Comparison of ENCODE assay signal across 22 cellular contexts in genomic region chr10:1551636-1552338, GRCh38.
A peak's percentile ranks its signal among the peaks of the same experiment; 100 is the strongest.
DNase-seq lines count a peak whose midpoint lies in the region; ATAC-seq and TF ChIP-seq lines count a peak whose summit lies in the region.
"Had no signal": no experiment of that assay in that cellular context is flagged by ENCODE, and none has a peak within 500 bp of the region (broad histone marks: within the 10 kb centered on the region; RNA-seq: fewer than 3 reads in every experiment).

No MANE protein-coding gene starts in this region.

- no peaks in the 10 kb centered on the region for H4K20me1 ChIP-seq in osteoblast (ENCODE audit: insufficient read depth, low read length)

- POLR2A ChIA-PET in CD4-positive, alpha-beta memory T cell (lab: Charles Lee; ENCODE audit: partially characterized antibody), result no interaction called here

- intact Hi-C loops in psoas muscle (cut with DNase I), result no loop called here
- intact Hi-C loops in CD4-positive, alpha-beta memory T cell (cut with micrococcal nuclease), result no loop called here

- H3K4me3 ChIP-seq in H7 (ENCODE audit: insufficient read depth, low read depth, low read length) (no peak overlapping the region), osteoblast (ENCODE audit: insufficient read depth, low read length) (no peak overlapping the region), psoas muscle (no peak overlapping the region)
- no peak overlapping the region for H3K4me3 ChIP-seq in CD4-positive, alpha-beta memory T cell (ENCODE audit: low read length in 2 of 2)
- H3K4me3 ChIP-seq: colonic mucosa, ovary, skin epidermis, testis had no signal

- no peaks in the 10 kb centered on the region for H3K4me1 ChIP-seq in osteoblast (ENCODE audit: insufficient read depth, low read length)
- no peaks in the 10 kb centered on the region for H3K4me1 ChIP-seq in psoas muscle
- no peaks in the 10 kb centered on the region for H3K4me1 ChIP-seq in CD4-positive, alpha-beta memory T cell (ENCODE audit: insufficient read depth, low read length)
- H3K4me1 ChIP-seq: colonic mucosa, testis had no signal

- TF ChIP-seq CTCF in osteoblast (IDR thresholded peaks at IDR 0.05; ENCODE audit: extremely low read depth, low read depth, low read length) (no peak), psoas muscle (IDR thresholded peaks at IDR 0.05) (no peak)

- H3K4me3 Mint-ChIP-seq in CD4-positive, alpha-beta memory T cell, result no peak overlapping the region
- H3K4me3 Mint-ChIP-seq: activated CD4-positive, alpha-beta T cell treated with anti-CD3 and anti-CD28 coated beads, Interleukin-2, amount 10 ng/mL, durations not matched to agents 7 days and 5 days; activated naive CD4-positive, alpha-beta T cell treated with anti-CD3 and anti-CD28 coated beads, Interleukin-2, amount 50 U/mL, for 24 hours; H9 had no signal

- WGBS in psoas muscle, 3 donors, result 53 to 64% (median 54%) methylated on average over 18 of the region's 18 CpGs

- CTCF ChIA-PET in CD4-positive, alpha-beta memory T cell (lab: Charles Lee; ENCODE audit: partially characterized antibody), result no interaction called here

- no peak overlapping the region for H3K27ac Mint-ChIP-seq in CD4-positive, alpha-beta memory T cell
- H3K27ac Mint-ChIP-seq: activated CD4-positive, alpha-beta T cell treated with anti-CD3 and anti-CD28 coated beads, Interleukin-2, amount 10 ng/mL, durations not matched to agents 7 days and 5 days; activated naive CD4-positive, alpha-beta T cell treated with anti-CD3 and anti-CD28 coated beads, Interleukin-2, amount 50 U/mL, for 24 hours; H9 had no signal

- no peaks in the 10 kb centered on the region for H3K36me3 Mint-ChIP-seq in CD4-positive, alpha-beta memory T cell
- H3K36me3 Mint-ChIP-seq: activated naive CD4-positive, alpha-beta T cell treated with anti-CD3 and anti-CD28 coated beads, Interleukin-2, amount 50 U/mL, for 24 hours had no signal

- ATAC-seq in psoas muscle (no peak), HG02885 (IDR thresholded peaks at IDR 0.05; ENCODE audit: poor library complexity, unreplicated experiment) (no peak)
- ATAC-seq: left lobe of liver had no signal

- no peak overlapping the region for H3K27ac ChIP-seq in osteoblast (ENCODE audit: low read depth, low read length)
- no peak overlapping the region for H3K27ac ChIP-seq in psoas muscle
- no peak overlapping the region for H3K27ac ChIP-seq in CD4-positive, alpha-beta memory T cell (ENCODE audit: low read depth, low read length)
- H3K27ac ChIP-seq: colonic mucosa, ovary, skin epidermis, testis had no signal

- H3K9me3 Mint-ChIP-seq in CD4-positive, alpha-beta memory T cell, result peaks cover 0 to 4% (median 0%) of the 10 kb centered on the region in 8 donors
- H3K9me3 Mint-ChIP-seq: activated naive CD4-positive, alpha-beta T cell treated with anti-CD3 and anti-CD28 coated beads, Interleukin-2, amount 50 U/mL, for 24 hours had no signal

- peaks cover 0 to 6% (median 2%) of the 10 kb centered on the region in 4 donors for H3K4me1 Mint-ChIP-seq in CD4-positive, alpha-beta memory T cell
- H3K4me1 Mint-ChIP-seq: activated naive CD4-positive, alpha-beta T cell treated with anti-CD3 and anti-CD28 coated beads, Interleukin-2, amount 50 U/mL, for 24 hours had no signal

- H3K36me3 ChIP-seq in H7 (replicated peaks; ENCODE audit: control insufficient read depth, insufficient read depth, low read length), result no peaks in the 10 kb centered on the region
- no peaks in the 10 kb centered on the region for H3K36me3 ChIP-seq in osteoblast (ENCODE audit: insufficient read depth, low read length)
- H3K36me3 ChIP-seq in psoas muscle (ENCODE audit: insufficient read depth in 1 of 2, low read depth in 1 of 2), result no peaks in the 10 kb centered on the region
- H3K36me3 ChIP-seq in CD4-positive, alpha-beta memory T cell (ENCODE audit: insufficient read depth, low read length), result no peaks in the 10 kb centered on the region
- H3K36me3 ChIP-seq: colonic mucosa, ovary had no signal

- H3K4me2 ChIP-seq in osteoblast (ENCODE audit: insufficient read depth, low read length), result no peak overlapping the region

- no peak overlapping the region for H2AFZ ChIP-seq in osteoblast (ENCODE audit: low read length)

- peaks cover 1 to 4% of the 10 kb centered on the region in 2 donors for H3K27me3 Mint-ChIP-seq in CD4-positive, alpha-beta memory T cell
- H3K27me3 Mint-ChIP-seq: activated CD4-positive, alpha-beta T cell treated with anti-CD3 and anti-CD28 coated beads, Interleukin-2, amount 10 ng/mL, durations not matched to agents 7 days and 5 days; activated naive CD4-positive, alpha-beta T cell treated with anti-CD3 and anti-CD28 coated beads, Interleukin-2, amount 50 U/mL, for 24 hours had no signal

- H3K27me3 ChIP-seq in H7 (ENCODE audit: control insufficient read depth, insufficient read depth, low read length) (no peaks in the 10 kb centered on the region), osteoblast (ENCODE audit: insufficient read depth, low read length) (no peaks in the 10 kb centered on the region), psoas muscle (ENCODE audit: insufficient read depth in 3 of 3, low read length in 2 of 3) (peaks cover 0 to 3% (median 0%) of the 10 kb centered on the region in 3 donors)
- no peaks in the 10 kb centered on the region for H3K27me3 ChIP-seq in CD4-positive, alpha-beta memory T cell (ENCODE audit: insufficient read depth, low read length)
- H3K27me3 ChIP-seq: colonic mucosa, ovary, testis had no signal

- DNase-seq in DMS153 (lab: John Stamatoyannopoulos, UW), result peak; percentile 11
- no peak for DNase-seq in DMS153 treated with DMSO at 0.1 percent for 48 hours (lab: John Stamatoyannopoulos, UW; ENCODE audit: unreplicated experiment)
- peak; percentile 67 for DNase-seq in H7
- peak; percentile 61 for DNase-seq in NCI-H748 treated with DMSO at 0.1 percent for 48 hours (lab: John Stamatoyannopoulos, UW)
- peak; percentile 43 for DNase-seq in osteoblast (ENCODE audit: insufficient read length, low spot score, missing footprints)
- no peak for DNase-seq in psoas muscle
- DNase-seq in CD4-positive, alpha-beta memory T cell, result no peak
- DNase-seq: 8988T; activated CD4-positive, alpha-beta T cell treated with anti-CD3 and anti-CD28 coated beads, Interleukin-2, amount 10 ng/mL, durations not matched to agents 7 days and 5 days; C1 segment of cervical spinal cord; colonic mucosa; EL; foreskin fibroblast; H9; KG1; NCI-H526; ovary; testis had no signal

- no peaks in the 10 kb centered on the region for H3K79me2 ChIP-seq in osteoblast (ENCODE audit: insufficient read depth, low read length)

- H3K9me3 ChIP-seq in osteoblast (ENCODE audit: low read depth, low read length) (no peaks in the 10 kb centered on the region), psoas muscle (no peaks in the 10 kb centered on the region)
- no peaks in the 10 kb centered on the region for H3K9me3 ChIP-seq in CD4-positive, alpha-beta memory T cell (ENCODE audit: control insufficient read depth in 1 of 2, low read length in 2 of 2)
- H3K9me3 ChIP-seq: colonic mucosa, ovary, testis had no signal

Comparison
In these comparisons a context has a peak if more than half of its experiments do, and no peak if none do; other contexts are left out.
1. DNase-seq: peak in DMS153 (single experiment), H7 (single experiment), NCI-H748 treated with DMSO at 0.1 percent for 48 hours (single experiment) and osteoblast (single experiment); none in DMS153 treated with DMSO at 0.1 percent for 48 hours (single experiment), psoas muscle (0 of 2) and CD4-positive, alpha-beta memory T cell (0 of 5).